16 cellular contexts compared by ENCODE assay signal in the genomic region with DNA sequence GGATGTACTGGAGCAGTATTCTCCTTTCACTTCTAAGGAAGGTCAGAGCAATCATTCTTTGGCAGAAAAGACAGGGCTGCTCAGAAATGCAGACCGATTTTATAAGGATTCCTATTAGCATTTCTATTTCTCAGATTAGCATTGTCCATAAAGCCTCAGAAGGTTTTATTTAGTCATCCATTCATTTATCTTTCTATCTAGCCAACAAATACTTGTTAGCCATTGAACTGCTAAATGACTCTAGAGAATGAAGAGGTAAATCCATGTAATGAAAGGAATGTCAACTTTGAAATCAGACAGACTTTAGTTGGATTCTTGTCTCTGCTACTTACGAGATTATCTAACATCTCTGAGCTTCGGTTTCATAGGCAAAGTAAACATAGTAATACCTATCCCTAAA.
A peak's percentile ranks its signal among the peaks of the same experiment; 100 is the strongest.
DNase-seq lines count a peak whose midpoint lies in the region; ATAC-seq and TF ChIP-seq lines count a peak whose summit lies in the region.
"Had no signal": no experiment of that assay in that cellular context is flagged by ENCODE, and none has a peak within 500 bp of the region (broad histone marks: within the 10 kb centered on the region; RNA-seq: fewer than 3 reads in every experiment).

No MANE protein-coding gene starts in this region.

- no peaks in the 10 kb centered on the region for H3K4me1 Mint-ChIP-seq in activated naive CD4-positive, alpha-beta T cell treated with anti-CD3 and anti-CD28 coated beads, Interleukin-2, amount 10 ng/mL, durations not matched to agents 7 days and 5 days
- H3K4me1 Mint-ChIP-seq: CD8-positive, alpha-beta memory T cell had no signal

- WGBS in SK-N-SH (ENCODE audit: low lambda C conversion rate), result 43% methylated on average over 3 of the region's 3 CpGs

- no peak overlapping the region for H3K4me2 ChIP-seq in SK-N-SH
- H3K4me2 ChIP-seq: BLaER1 had no signal

- no peak overlapping the region for H3K27ac Mint-ChIP-seq in activated naive CD4-positive, alpha-beta T cell treated with anti-CD3 and anti-CD28 coated beads, Interleukin-2, amount 10 ng/mL, durations not matched to agents 7 days and 5 days

- no peaks in the 10 kb centered on the region for H3K27me3 ChIP-seq in SK-N-SH (ENCODE audit: insufficient read depth)
- H3K27me3 ChIP-seq: BLaER1 had no signal

- H3K36me3 ChIP-seq in SK-N-SH (replicated peaks in 1 of 2; ENCODE audit: control insufficient read depth in 1 of 2, insufficient read depth in 2 of 2, low read length in 1 of 2), result no peaks in the 10 kb centered on the region
- H3K36me3 ChIP-seq: BLaER1 had no signal

- H3K27me3 Mint-ChIP-seq in activated naive CD4-positive, alpha-beta T cell treated with anti-CD3 and anti-CD28 coated beads, Interleukin-2, amount 10 ng/mL, durations not matched to agents 7 days and 5 days, result no peaks in the 10 kb centered on the region

- H3K4me1 ChIP-seq in SK-N-SH (ENCODE audit: control insufficient read depth in 1 of 2, insufficient read depth in 2 of 2, low read depth in 1 of 2, low read length in 1 of 2), result no peaks in the 10 kb centered on the region; a peak in 1 of 4 replicates
- H3K4me1 ChIP-seq: BLaER1 had no signal

- H3K4me3 Mint-ChIP-seq in activated naive CD4-positive, alpha-beta T cell treated with anti-CD3 and anti-CD28 coated beads, Interleukin-2, amount 10 ng/mL, durations not matched to agents 7 days and 5 days, result no peak overlapping the region
- H3K4me3 Mint-ChIP-seq: CD8-positive, alpha-beta memory T cell had no signal

- no peaks in the 10 kb centered on the region for H3K9me3 Mint-ChIP-seq in activated naive CD4-positive, alpha-beta T cell treated with anti-CD3 and anti-CD28 coated beads, Interleukin-2, amount 10 ng/mL, durations not matched to agents 7 days and 5 days

- H3F3A ChIP-seq in SK-N-SH (replicated peaks; ENCODE audit: insufficient read depth), result peaks cover 19% of the 10 kb centered on the region

- H3K4me3 ChIP-seq in SK-N-SH (ENCODE audit: low read depth in 2 of 2, low read length in 1 of 2), result no peak overlapping the region
- H3K4me3 ChIP-seq: BLaER1, GM23248 had no signal

- DNase-seq in Caki2 (ENCODE audit: low read depth) (peak; percentile 73), SK-N-SH (no peak), dedifferentiated amniotic fluid mesenchymal stem cell (ENCODE audit: extremely low spot score) (peak; percentile 16), kidney glomerular epithelial cell (lab: John Stamatoyannopoulos, UW) (peak; percentile 76), NCI-H2171 (lab: John Stamatoyannopoulos, UW) (no peak), NOMO-1 (lab: John Stamatoyannopoulos, UW; ENCODE audit: unreplicated experiment in 2 of 2) (no peak)
- DNase-seq in activated naive CD4-positive, alpha-beta T cell treated with anti-CD3 and anti-CD28 coated beads, Interleukin-2, amount 10 ng/mL, durations not matched to agents 7 days and 5 days, result no peak
- DNase-seq: AML-193; Caco-2; CD8-positive, alpha-beta memory T cell; DMS53; GM23248; H7 had no signal

- no peak for TF ChIP-seq RAD21 in SK-N-SH (IDR thresholded peaks at IDR 0.05; ENCODE audit: low read length)

- in situ Hi-C loops in Caki2 (cut with HindIII; ENCODE audit: low pct_unique_long_range_greater_than_20kb, low sequenced_read_pairs), result no loop called here

- H3K36me3 Mint-ChIP-seq in activated naive CD4-positive, alpha-beta T cell treated with anti-CD3 and anti-CD28 coated beads, Interleukin-2, amount 10 ng/mL, durations not matched to agents 7 days and 5 days, result no peaks in the 10 kb centered on the region
- H3K36me3 Mint-ChIP-seq: CD8-positive, alpha-beta memory T cell had no signal

- H3K9me3 ChIP-seq in SK-N-SH, result no peaks in the 10 kb centered on the region
- H3K9me3 ChIP-seq: BLaER1, Caco-2 had no signal

- no peak overlapping the region for H3K9ac ChIP-seq in SK-N-SH
- H3K9ac ChIP-seq: BLaER1, GM23248 had no signal

- POLR2A ChIA-PET in SK-N-SH (lab: Yijun Ruan, JAX), result no interaction called here

- no peak overlapping the region for H2AFZ ChIP-seq in SK-N-SH (ENCODE audit: low read depth)
- H2AFZ ChIP-seq: GM23248 had no signal

- H3K79me2 ChIP-seq in SK-N-SH (ENCODE audit: insufficient read depth), result no peaks in the 10 kb centered on the region

- TF ChIP-seq CTCF in SK-N-SH (IDR thresholded peaks at IDR 0.05), result no peak

- no peak for ATAC-seq in GM21619 (IDR thresholded peaks at IDR 0.05; ENCODE audit: unreplicated experiment)

- CTCF ChIA-PET in SK-N-SH (lab: Yijun Ruan, JAX), result interaction anchor here (0.6 kb wide), 1 partner anchor 26 kb away, joined by 3 read pairs; no protein-coding TSS in a partner anchor
- CTCF ChIA-PET in activated naive CD4-positive, alpha-beta T cell treated with anti-CD3 and anti-CD28 coated beads, Interleukin-2, amount 10 ng/mL, durations not matched to agents 7 days and 5 days (lab: Charles Lee), result no interaction called here

- no peak for TF ChIP-seq EP300 in SK-N-SH (IDR thresholded peaks at IDR 0.05; ENCODE audit: borderline replicate concordance in 1 of 2, low read depth in 1 of 2, low read length in 1 of 2)

- H3K27ac ChIP-seq in SK-N-SH (ENCODE audit: low read depth in 2 of 2, low read length in 1 of 2), result peak overlapping the region in 1 of 2 experiments; percentile 11; a peak in 1 of 4 replicates
- H3K27ac ChIP-seq: 22Rv1, BLaER1, GM23248 had no signal

- H4K20me1 ChIP-seq in SK-N-SH (ENCODE audit: insufficient read depth), result no peaks in the 10 kb centered on the region
- H4K20me1 ChIP-seq: BLaER1 had no signal

- no peaks in the 10 kb centered on the region for H3K9me2 ChIP-seq in SK-N-SH

TF ChIP-seq in SK-N-SH, 30 proteins besides CTCF, POLR2A, EP300 and RAD21:
- TF ChIP-seq MXI1 (IDR thresholded peaks at IDR 0.05; ENCODE audit: low read depth, low read length) (no peak), TCF12 (IDR thresholded peaks at IDR 0.05) (0 out of 2 replicates have a peak, but pooled peaks have one; percentile 45), NRF1 (IDR thresholded peaks at IDR 0.05; ENCODE audit: low read depth, low read length) (no peak)
- TF ChIP-seq, protein P1, sequence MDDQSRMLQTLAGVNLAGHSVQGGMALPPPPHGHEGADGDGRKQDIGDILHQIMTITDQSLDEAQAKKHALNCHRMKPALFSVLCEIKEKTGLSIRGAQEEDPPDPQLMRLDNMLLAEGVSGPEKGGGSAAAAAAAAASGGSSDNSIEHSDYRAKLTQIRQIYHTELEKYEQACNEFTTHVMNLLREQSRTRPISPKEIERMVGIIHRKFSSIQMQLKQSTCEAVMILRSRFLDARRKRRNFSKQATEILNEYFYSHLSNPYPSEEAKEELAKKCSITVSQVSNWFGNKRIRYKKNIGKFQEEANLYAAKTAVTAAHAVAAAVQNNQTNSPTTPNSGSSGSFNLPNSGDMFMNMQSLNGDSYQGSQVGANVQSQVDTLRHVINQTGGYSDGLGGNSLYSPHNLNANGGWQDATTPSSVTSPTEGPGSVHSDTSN (IDR thresholded peaks at IDR 0.05), result no peak; the same call in 1 of the 2 replicates
TF ChIP-seq in SK-N-SH: peak in this region for 1.

Comparison
In these comparisons a context has a peak if more than half of its experiments do, and no peak if none do; other contexts are left out.
1. DNase-seq: peak in Caki2 (single experiment), dedifferentiated amniotic fluid mesenchymal stem cell (single experiment) and kidney glomerular epithelial cell (single experiment); none in SK-N-SH (single experiment), NCI-H2171 (single experiment), NOMO-1 (0 of 2) and activated naive CD4-positive, alpha-beta T cell treated with anti-CD3 and anti-CD28 coated beads, Interleukin-2, amount 10 ng/mL, durations not matched to agents 7 days and 5 days (single experiment).